In genomic region chr1:45635211-45635610, GRCh38 we compare ENCODE assay signal across 18 cellular contexts. TPM values are rescaled to one million over a fixed set of nuclear protein-coding genes. Genes with fewer than 3 reads are reported as not detected.
A peak's percentile ranks its signal among the peaks of the same experiment; 100 is the strongest.
DNase-seq lines count a peak whose midpoint lies in the region; ATAC-seq and TF ChIP-seq lines count a peak whose summit lies in the region.
"Had no signal": no experiment of that assay in that cellular context is flagged by ENCODE, and none has a peak within 500 bp of the region (broad histone marks: within the 10 kb centered on the region; RNA-seq: fewer than 3 reads in every experiment).

No MANE protein-coding gene starts in this region.

- CTCF ChIA-PET in RWPE1 (lab: Yijun Ruan, JAX): interaction anchor here (0.7 to 0.8 kb wide), 2 partner anchors 11 to 22 kb away, joined by 3 read pairs; no protein-coding TSS in a partner anchor

- intact Hi-C loops in left ventricle myocardium superior (cut with micrococcal nuclease) (no loop called here), left cardiac atrium (cut with DNase I) (no loop called here), dorsolateral prefrontal cortex (cut with DNase I) (no loop called here), tibial artery (cut with DNase I; ENCODE audit: low total_unique reads) (no loop called here)

- POLR2A ChIA-PET in RWPE1 (lab: Yijun Ruan, JAX; ENCODE audit: low non-redundant PET): no interaction called here

- H3K27ac ChIP-seq in dorsolateral prefrontal cortex: peak overlapping the region in 51 of 59 donors; percentile 5 to 84 (median 61)
- no peak overlapping the region for H3K27ac ChIP-seq in tibial artery
- no peak overlapping the region for H3K27ac ChIP-seq in RWPE1
- H3K27ac ChIP-seq: SJCRH30 had no signal

- H3K4me3 ChIP-seq in dorsolateral prefrontal cortex (peak overlapping the region in 2 of 59 donors; percentile 6 to 10), tibial artery (no peak overlapping the region)
- H3K4me3 ChIP-seq: SJCRH30 had no signal

- no peaks in the 10 kb centered on the region for H3K27me3 ChIP-seq in dorsolateral prefrontal cortex
- H3K27me3 ChIP-seq in tibial artery: no peaks in the 10 kb centered on the region
- H3K27me3 ChIP-seq: SJCRH30 had no signal

- peaks cover 77 to 90% (median 86%) of the 10 kb centered on the region in 3 donors for H3K36me3 ChIP-seq in tibial artery

- H3K9me3 ChIP-seq in tibial artery: no peaks in the 10 kb centered on the region
- H3K9me3 ChIP-seq: SJCRH30 had no signal

- peak; percentile 17 for ATAC-seq in left ventricle myocardium superior
- ATAC-seq in left cardiac atrium: no peak
- ATAC-seq: Panc1 had no signal

- no peaks in the 10 kb centered on the region for H3K4me1 ChIP-seq in tibial artery
- H3K4me1 ChIP-seq: SJCRH30 had no signal

- DNase-seq in left ventricle myocardium superior (no peak), left cardiac atrium (no peak), dorsolateral prefrontal cortex (no peak), putamen (ENCODE audit: low spot score) (peak; percentile 8), tibial artery (no peak), NCI-H526 treated with DMSO at 0.1 percent for 48 hours (lab: John Stamatoyannopoulos, UW) (no peak), RWPE1 (ENCODE audit: low spot score) (no peak)
- DNase-seq: EL, GF-D8, H9, NCI-H1694, NCI-H2081, NCI-H2171, NCI-H345, NCI-H524, NCI-H82, SJCRH30 had no signal

- TF ChIP-seq CTCF in dorsolateral prefrontal cortex (IDR thresholded peaks at IDR 0.05 in 54 of 56, conservative IDR thresholded peaks at IDR 0.05 in 2 of 56; ENCODE audit: low read depth in 1 of 56, partially characterized antibody in 56 of 56) (no peak), tibial artery (IDR thresholded peaks at IDR 0.05) (no peak), RWPE1 (conservative IDR thresholded peaks at IDR 0.05; ENCODE audit: low read depth) (no peak)

RNA-seq across cellular contexts. Expression of gene CCDC17, which starts 11.4 kb away (rescaled TPM):
- total RNA-seq in left ventricle myocardium superior: 0.64 TPM
- total RNA-seq in left cardiac atrium: 1 to 10 TPM in 1 of 2 donors, under 1 TPM in 1; 0.44 to 1.2 TPM
- total RNA-seq in dorsolateral prefrontal cortex: 1 to 10 TPM in 110 of 120 experiments, under 1 TPM in 10; 0.59 to 6.5 (median 2.2) TPM

RNA-seq across cellular contexts. Expression of gene GPBP1L1, which starts 51.1 kb away (rescaled TPM):
- total RNA-seq in left ventricle myocardium superior (78.9 TPM), left cardiac atrium (10 to 100 TPM; 69.0 to 71.6 TPM), dorsolateral prefrontal cortex (100 to 1,000 TPM in 10 of 120 experiments, 10 to 100 TPM in 110; 67.0 to 120 (median 87.2) TPM)

RNA-seq across cellular contexts. Expression of gene NASP, which starts 51.4 kb away (rescaled TPM):
- total RNA-seq in left ventricle myocardium superior: 29.5 TPM
- total RNA-seq in left cardiac atrium: 10 to 100 TPM; 38.2 to 56.4 TPM
- total RNA-seq in dorsolateral prefrontal cortex: 100 to 1,000 TPM in 41 of 120 experiments, 10 to 100 TPM in 79; 47.7 to 170 (median 91.5) TPM

RNA-seq across cellular contexts. Expression of gene TMEM69, which starts 52.8 kb away (rescaled TPM):
- total RNA-seq in left ventricle myocardium superior (21.7 TPM), left cardiac atrium (10 to 100 TPM; 19.2 to 19.7 TPM), dorsolateral prefrontal cortex (10 to 100 TPM; 10.8 to 25.2 (median 17.7) TPM)

Comparison
In these comparisons a context has a peak if more than half of its experiments do, and no peak if none do; other contexts are left out.
1. H3K27ac ChIP-seq: peak in dorsolateral prefrontal cortex (51 of 59); none in tibial artery (0 of 2) and RWPE1 (single experiment).